In genomic region chr3:127417709-127418559, GRCh38 we compare ENCODE assay signal across 29 cellular contexts.
A peak's percentile ranks its signal among the peaks of the same experiment; 100 is the strongest.
DNase-seq lines count a peak whose midpoint lies in the region; ATAC-seq, FAIRE-seq and TF ChIP-seq lines count a peak whose summit lies in the region.
"Had no signal": no experiment of that assay in that cellular context is flagged by ENCODE, and none has a peak within 500 bp of the region (broad histone marks: within the 10 kb centered on the region; RNA-seq: fewer than 3 reads in every experiment).

No MANE protein-coding gene starts in this region.

- no peak overlapping the region for H3K9ac ChIP-seq in colonic mucosa (ENCODE audit: low read depth in 2 of 2, low read length in 2 of 2)

- H3K27me3 ChIP-seq in colonic mucosa, result no peaks in the 10 kb centered on the region
- H3K27me3 ChIP-seq in upper lobe of right lung, result peaks cover 8% of the 10 kb centered on the region
- H3K27me3 ChIP-seq: cardiac muscle cell, uterus had no signal

- no peak overlapping the region for H3K4me3 ChIP-seq in colonic mucosa
- H3K4me3 ChIP-seq in upper lobe of right lung, result no peak overlapping the region
- H3K4me3 ChIP-seq: cardiac muscle cell, suprapubic skin, uterus had no signal

- H3K9me3 Mint-ChIP-seq in neural crest cell (no peaks in the 10 kb centered on the region), Calu3 (ENCODE audit: low read depth, unreplicated experiment) (no peaks in the 10 kb centered on the region)
- H3K9me3 Mint-ChIP-seq: activated T-cell treated with anti-CD3 and anti-CD28 coated beads, Interleukin-2, amount 50 U/mL, for 72 hours had no signal

- ATAC-seq in Right ventricle myocardium superior (ENCODE audit: poor library complexity) (peak; percentile 59), upper lobe of right lung (peak; percentile 18)
- ATAC-seq: activated CD8-positive, alpha-beta memory T cell treated with anti-CD3 and anti-CD28 coated beads, Interleukin-2, amount 10 ng/mL, durations not matched to agents 7 days and 5 days; activated T-cell treated with anti-CD3 and anti-CD28 coated beads, Interleukin-2, amount 50 U/mL, for 72 hours; HCT116; stimulated activated memory B cell treated with anti-CD40 and anti-IgM and Interleukin-4, amounts not matched to agents 10 μg/mL and 1 μg/mL and 100 μg/mL, for 72 hours; WTC11 had no signal

- no peaks in the 10 kb centered on the region for H3K36me3 ChIP-seq in colonic mucosa
- H3K36me3 ChIP-seq in upper lobe of right lung, result no peaks in the 10 kb centered on the region
- H3K36me3 ChIP-seq: cardiac muscle cell, suprapubic skin, uterus had no signal

- H3K27ac Mint-ChIP-seq in neural crest cell (ENCODE audit: unreplicated experiment) (peak overlapping the region; percentile 38), Calu3 (ENCODE audit: unreplicated experiment) (no peak overlapping the region)
- H3K27ac Mint-ChIP-seq: activated CD8-positive, alpha-beta memory T cell treated with anti-CD3 and anti-CD28 coated beads, Interleukin-2, amount 10 ng/mL, durations not matched to agents 7 days and 5 days; activated T-cell treated with anti-CD3 and anti-CD28 coated beads, Interleukin-2, amount 50 U/mL, for 72 hours; immature natural killer cell; stimulated activated memory B cell treated with anti-CD40 and anti-IgM and Interleukin-4, amounts not matched to agents 10 μg/mL and 1 μg/mL and 100 μg/mL, for 72 hours; WTC11 had no signal

- BruUV-seq in Calu3 (replicated peaks; lab: Mats Ljungman, UMichigan), result no TSS peak

- H3K27me3 Mint-ChIP-seq in neural crest cell (ENCODE audit: low read depth), result no peaks in the 10 kb centered on the region
- H3K27me3 Mint-ChIP-seq in Calu3 (ENCODE audit: unreplicated experiment), result peaks cover 100% of the 10 kb centered on the region

- intact Hi-C loops in colonic mucosa (cut with DNase I) (no loop called here), Right ventricle myocardium superior (cut with DNase I) (no loop called here), upper lobe of right lung (cut with DNase I) (no loop called here), Calu3 (cut with micrococcal nuclease; ENCODE audit: unreplicated experiment) (no loop called here)

- CTCF ChIA-PET in Calu3 (lab: Charles Lee), result interaction anchor here (0.5 kb wide), 1 partner anchor 58 kb away, joined by 6 read pairs; no protein-coding TSS in a partner anchor

- no peak for FAIRE-seq in RCC 7860 (lab: Jason Lieb, UNC)
- FAIRE-seq: GM12891 had no signal

- H3K4me1 ChIP-seq in colonic mucosa (no peaks in the 10 kb centered on the region), upper lobe of right lung (no peaks in the 10 kb centered on the region)
- H3K4me1 ChIP-seq: suprapubic skin, uterus had no signal

- no peak overlapping the region for H3K27ac ChIP-seq in colonic mucosa
- H3K27ac ChIP-seq in upper lobe of right lung, result no peak overlapping the region
- H3K27ac ChIP-seq: cardiac muscle cell, suprapubic skin, uterus had no signal

- H3K9me3 ChIP-seq in colonic mucosa, result no peaks in the 10 kb centered on the region
- no peaks in the 10 kb centered on the region for H3K9me3 ChIP-seq in upper lobe of right lung
- H3K9me3 ChIP-seq: suprapubic skin, uterus had no signal

- H3K4me3 Mint-ChIP-seq in neural crest cell (peak overlapping the region; percentile 9), Calu3 (ENCODE audit: low read depth, unreplicated experiment) (no peak overlapping the region)
- H3K4me3 Mint-ChIP-seq: activated CD8-positive, alpha-beta memory T cell treated with anti-CD3 and anti-CD28 coated beads, Interleukin-2, amount 10 ng/mL, durations not matched to agents 7 days and 5 days; activated T-cell treated with anti-CD3 and anti-CD28 coated beads, Interleukin-2, amount 50 U/mL, for 72 hours; immature natural killer cell; stimulated activated memory B cell treated with anti-CD40 and anti-IgM and Interleukin-4, amounts not matched to agents 10 μg/mL and 1 μg/mL and 100 μg/mL, for 72 hours; WTC11 had no signal

- peaks cover 83% of the 10 kb centered on the region for H3K4me1 Mint-ChIP-seq in neural crest cell
- H3K4me1 Mint-ChIP-seq in Calu3 (ENCODE audit: low read depth, unreplicated experiment), result no peaks in the 10 kb centered on the region
- H3K4me1 Mint-ChIP-seq: activated CD8-positive, alpha-beta memory T cell treated with anti-CD3 and anti-CD28 coated beads, Interleukin-2, amount 10 ng/mL, durations not matched to agents 7 days and 5 days; CD14-positive monocyte; immature natural killer cell; stimulated activated memory B cell treated with anti-CD40 and anti-IgM and Interleukin-4, amounts not matched to agents 10 μg/mL and 1 μg/mL and 100 μg/mL, for 72 hours had no signal

- H3K36me3 Mint-ChIP-seq in neural crest cell (ENCODE audit: low read depth) (no peaks in the 10 kb centered on the region), Calu3 (ENCODE audit: insufficient read depth, unreplicated experiment) (no peaks in the 10 kb centered on the region)
- H3K36me3 Mint-ChIP-seq: activated CD8-positive, alpha-beta memory T cell treated with anti-CD3 and anti-CD28 coated beads, Interleukin-2, amount 10 ng/mL, durations not matched to agents 7 days and 5 days; CD14-positive monocyte; immature natural killer cell; stimulated activated memory B cell treated with anti-CD40 and anti-IgM and Interleukin-4, amounts not matched to agents 10 μg/mL and 1 μg/mL and 100 μg/mL, for 72 hours; WTC11 had no signal

- DNase-seq in colonic mucosa, result peak; percentile 28
- no peak for DNase-seq in Right ventricle myocardium superior
- no peak for DNase-seq in neural crest cell (ENCODE audit: low read depth, low spot score)
- no peak for DNase-seq in upper lobe of right lung
- DNase-seq in Calu3, result no peak
- DNase-seq in T-helper 1 cell, result no peak
- DNase-seq in RCC 7860 (ENCODE audit: low spot score), result no peak
- DNase-seq: activated CD4-positive, alpha-beta T cell treated with anti-CD3 and anti-CD28 coated beads, Interleukin-2, amount 50 U/mL, for 1 hour; activated naive CD4-positive, alpha-beta T cell treated with anti-CD3 and anti-CD28 coated beads, Interleukin-2, amount 50 U/mL, for 16 hours; activated T-cell treated with anti-CD3 and anti-CD28 coated beads, Interleukin-2, amount 50 U/mL, for 72 hours; foreskin melanocyte; hippocampal formation; immature natural killer cell; NCI-H1048; NCI-H2227 treated with DMSO at 0.1 percent for 48 hours; NCI-H748 treated with DMSO at 0.1 percent for 48 hours; occipital lobe; RPMI8226; stimulated activated CD4-positive, alpha-beta T cell treated with anti-CD3 and anti-CD28 coated beads, Interleukin-4, amount 100 ng/mL, for 1 hour; T1000; uterus had no signal

- no peak for TF ChIP-seq CTCF in colonic mucosa (IDR thresholded peaks at IDR 0.05)
- TF ChIP-seq CTCF in neural crest cell (conservative IDR thresholded peaks at IDR 0.05), result no peak
- no peak for TF ChIP-seq CTCF in upper lobe of right lung (IDR thresholded peaks at IDR 0.05)
- TF ChIP-seq CTCF in Calu3 (IDR thresholded peaks at IDR 0.05; ENCODE audit: unreplicated experiment), result no peak
